Comparison of ENCODE assay signal across 31 cellular contexts in genomic region chr2:135703300-135703699, GRCh38.
"Had no signal": no experiment of that assay in that cellular context is flagged by ENCODE, and none has a peak within 500 bp of the region (broad histone marks: within the 10 kb centered on the region; RNA-seq: fewer than 3 reads in every experiment).

No MANE protein-coding gene starts in this region.

- H3K27me3 ChIP-seq: adrenal gland had no signal

- H3K9me3 ChIP-seq: adrenal gland had no signal

- H3K27ac ChIP-seq: adrenal gland, PC-9, RWPE1, VCaP had no signal

- H3K4me1 ChIP-seq: adrenal gland had no signal

- DNase-seq: activated B cell treated with CpG ODN at 0.5 μM for 24 hours; activated CD4-positive, alpha-beta memory T cell treated with anti-CD3 and anti-CD28 coated beads for 36 hours; activated CD4-positive, alpha-beta T cell treated with anti-CD3 and anti-CD28 coated beads for 4 hours; activated CD4-positive, alpha-beta T cell treated with anti-CD3 and anti-CD28 coated beads, Interleukin-2, amount 50 U/mL, for 1 hour; activated CD4-positive, CD25-positive, alpha-beta regulatory T cell treated with anti-CD3 and anti-CD28 coated beads, Interleukin-2, amount 50 U/mL, for 72 hours; activated CD8-positive, alpha-beta memory T cell treated with anti-CD3 and anti-CD28 coated beads, Interleukin-2, amount 50 U/mL, for 4 hours; activated gamma-delta T cell treated with Interleukin-2 at 50 U/mL for 16 hours; activated naive CD4-positive, alpha-beta T cell treated with anti-CD3 and anti-CD28 coated beads for 36 hours; activated T-cell treated with anti-CD3 and anti-CD28 coated beads for 4 hours; activated T-cell treated with anti-CD3 and anti-CD28 coated beads, Interleukin-2, amount 50 U/mL, for 4 hours; adrenal gland; NCI-H1092 treated with DMSO at 0.1 percent for 48 hours; NCI-H1417; NCI-H187 treated with DMSO at 0.1 percent for 48 hours; NCI-H2081; NCI-H2171 treated with DMSO at 0.1 percent for 48 hours; NCI-H2227 treated with DMSO at 0.1 percent for 48 hours; NCI-H446; NCI-H524; NCI-H69; NCI-H82; PC-9; SW 1271; T-helper 1 cell; T-helper 2 cell; T-helper 9 cell had no signal

- ATAC-seq: activated naive CD4-positive, alpha-beta T cell treated with anti-CD3 and anti-CD28 coated beads, Interleukin-2, amount 50 U/mL, for 72 hours; activated T-cell treated with anti-CD3 and anti-CD28 coated beads, Interleukin-2, amount 50 U/mL, for 4 hours; K562; Right ventricle myocardium inferior had no signal

- H3K4me3 ChIP-seq: adrenal gland, K562, PC-9 had no signal

- H3K36me3 ChIP-seq: adrenal gland had no signal
